ENCODE assay signal across 13 cellular contexts in the genomic region with DNA sequence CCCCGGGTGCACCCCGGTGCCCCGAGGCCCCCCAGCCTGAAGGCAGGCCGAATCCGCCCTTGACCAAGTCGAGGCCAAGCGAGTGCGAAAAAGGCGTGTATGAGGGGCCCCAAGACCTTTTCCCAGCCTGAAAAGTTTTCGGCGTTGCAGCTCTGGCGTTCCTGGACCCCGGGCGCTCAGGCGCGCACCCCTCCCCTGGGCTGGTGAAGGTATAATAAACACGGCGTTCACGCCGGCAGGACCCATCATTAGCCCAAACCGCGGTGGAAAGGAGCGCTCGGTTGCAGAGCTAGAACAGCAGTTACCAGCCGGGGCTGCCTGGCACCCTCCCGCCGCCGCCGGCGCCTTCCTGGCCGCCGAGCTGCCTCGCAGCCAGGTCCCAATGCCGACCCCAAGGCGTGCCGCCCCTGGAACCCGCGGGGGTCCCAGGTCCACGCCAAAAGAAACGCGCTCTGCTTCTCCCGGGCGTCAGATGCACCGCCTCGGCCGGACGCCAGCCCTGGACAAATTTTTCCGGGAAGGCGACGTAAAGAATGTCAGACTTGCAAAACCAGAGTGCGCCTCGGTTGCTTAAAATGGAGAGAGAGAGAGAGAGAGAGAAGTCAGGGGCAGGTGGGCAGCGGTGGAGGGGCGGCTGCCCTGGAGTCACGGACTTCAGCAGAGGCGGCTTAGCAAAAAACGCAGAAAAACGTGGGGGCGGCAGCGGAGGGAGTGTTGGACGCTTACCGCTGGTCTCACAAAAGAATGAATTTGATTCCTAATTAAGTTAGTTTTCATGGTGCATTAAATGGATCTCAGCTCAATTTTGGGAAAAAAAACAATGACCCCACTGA. TPM values are rescaled to one million over a fixed set of nuclear protein-coding genes. Genes with fewer than 3 reads are reported as not detected.
DNase-seq lines count a peak whose midpoint lies in the region; ATAC-seq and TF ChIP-seq lines count a peak whose summit lies in the region.
"Had no signal": no experiment of that assay in that cellular context is flagged by ENCODE, and none has a peak within 500 bp of the region (broad histone marks: within the 10 kb centered on the region; RNA-seq: fewer than 3 reads in every experiment).

No MANE protein-coding gene starts in this region.

- no TSS peak for BruUV-seq in Panc1 (replicated peaks; lab: Mats Ljungman, UMichigan)
- BruUV-seq in Caco-2 (replicated peaks; lab: Mats Ljungman, UMichigan) = no TSS peak

- POLR2A ChIA-PET in Panc1 (lab: Charles Lee) (no interaction called here), Caco-2 (lab: Charles Lee) (no interaction called here)

- H3K36me3 Mint-ChIP-seq in Caco-2 (ENCODE audit: insufficient read depth, unreplicated experiment) = no peaks in the 10 kb centered on the region

- no peak overlapping the region for H3K27ac ChIP-seq in Panc1 (ENCODE audit: low read length)

- no peaks in the 10 kb centered on the region for H3K4me1 Mint-ChIP-seq in Caco-2 (ENCODE audit: low read depth, unreplicated experiment)

- H3K4me3 ChIP-seq in AG10803 (ENCODE audit: low read length) = no peak overlapping the region
- no peak overlapping the region for H3K4me3 ChIP-seq in Panc1 (ENCODE audit: low read depth in 2 of 2, low read length in 2 of 2)
- no peak overlapping the region for H3K4me3 ChIP-seq in fibroblast of pulmonary artery (replicated peaks; ENCODE audit: low read depth, low read length)
- H3K4me3 ChIP-seq in Caco-2 (ENCODE audit: low read depth, low read length) = no peak overlapping the region

- CTCF ChIA-PET in Panc1 (lab: Charles Lee) = interaction anchor here (0.7 kb wide), 1 partner anchor 335 kb away, joined by 4 read pairs; no protein-coding TSS in a partner anchor
- CTCF ChIA-PET in Caco-2 (lab: Charles Lee) = no interaction called here

- H3K9me3 Mint-ChIP-seq in Caco-2 (ENCODE audit: unreplicated experiment) = no peaks in the 10 kb centered on the region
- H3K9me3 Mint-ChIP-seq: activated CD8-positive, alpha-beta T cell treated with anti-CD3 and anti-CD28 coated beads for 36 hours had no signal

- peak; percentile 37 for DNase-seq in AG10803 (ENCODE audit: low read depth)
- DNase-seq in Panc1 (ENCODE audit: low read depth, low spot score) = no peak
- peak; percentile 36 for DNase-seq in fibroblast of pulmonary artery (ENCODE audit: low read depth)
- peak; percentile 64 for DNase-seq in posterior vena cava (ENCODE audit: low spot score)
- DNase-seq in amygdala (lab: John Stamatoyannopoulos, UW) = no peak
- DNase-seq in Caco-2 = no peak
- no peak for DNase-seq in activated CD4-positive, CD25-positive, alpha-beta regulatory T cell (lab: John Stamatoyannopoulos, UW)
- DNase-seq: activated CD8-positive, alpha-beta T cell treated with anti-CD3 and anti-CD28 coated beads for 36 hours; activated naive CD4-positive, alpha-beta T cell treated with anti-CD3 and anti-CD28 coated beads, Interleukin-2, amount 50 U/mL, for 16 hours; stimulated activated CD8-positive, alpha-beta memory T cell treated with anti-CD3 and anti-CD28 coated beads, Interleukin-4, amount 100 ng/mL, for 48 hours; T-helper 2 cell had no signal

- TF ChIP-seq CTCF in AG10803 (conservative IDR thresholded peaks at IDR 0.05; ENCODE audit: low read length) = no peak
- TF ChIP-seq CTCF in Panc1 (IDR thresholded peaks at IDR 0.05) = no peak
- no peak for TF ChIP-seq CTCF in fibroblast of pulmonary artery (IDR thresholded peaks at IDR 0.05; ENCODE audit: low read length, missing control alignments)
- TF ChIP-seq CTCF in Caco-2 (IDR thresholded peaks at IDR 0.05; ENCODE audit: insufficient read depth in 1 of 2, low read depth in 1 of 2, low read length in 1 of 2, severe bottlenecking in 1 of 2, unreplicated experiment in 1 of 2) = no peak

- H3K27me3 ChIP-seq in Panc1 (ENCODE audit: control insufficient read depth, insufficient read depth, low read length) (peaks cover 35% of the 10 kb centered on the region), Caco-2 (replicated peaks; ENCODE audit: control insufficient read depth, insufficient read depth, low read length) (peaks cover 4% of the 10 kb centered on the region)

- H3K27ac Mint-ChIP-seq in Caco-2 (ENCODE audit: unreplicated experiment) = no peak overlapping the region
- H3K27ac Mint-ChIP-seq: activated CD8-positive, alpha-beta T cell treated with anti-CD3 and anti-CD28 coated beads for 36 hours had no signal

- no peak overlapping the region for H3K4me3 Mint-ChIP-seq in Caco-2 (ENCODE audit: unreplicated experiment)
- H3K4me3 Mint-ChIP-seq: activated CD8-positive, alpha-beta T cell treated with anti-CD3 and anti-CD28 coated beads for 36 hours had no signal

- no peaks in the 10 kb centered on the region; the same call in 1 of the 2 replicates for H3K36me3 ChIP-seq in Panc1 (ENCODE audit: control insufficient read depth, insufficient read depth, low read length)
- H3K36me3 ChIP-seq in Caco-2 (ENCODE audit: control insufficient read depth, insufficient read depth, low read length) = no peaks in the 10 kb centered on the region

- intact Hi-C loops in Panc1 (cut with micrococcal nuclease; ENCODE audit: unreplicated experiment) (no loop called here), posterior vena cava (cut with DNase I) (no loop called here), Caco-2 (cut with micrococcal nuclease; ENCODE audit: unreplicated experiment) (no loop called here)

- peaks cover 3% of the 10 kb centered on the region; the same call in 1 of the 2 replicates for H3K4me1 ChIP-seq in Panc1 (ENCODE audit: control insufficient read depth, insufficient read depth, low read length)
- H3K4me1 ChIP-seq in Caco-2 = no peaks in the 10 kb centered on the region

- peaks cover 34% of the 10 kb centered on the region for H3K27me3 Mint-ChIP-seq in Caco-2 (ENCODE audit: insufficient read depth, unreplicated experiment)

- in situ Hi-C loops in Panc1 (cut with HindIII; ENCODE audit: low pct_unique_long_range_greater_than_20kb, low sequenced_read_pairs) = no loop called here

- ATAC-seq in Panc1 (peak; percentile 56; the same call in 1 of the 2 replicates), GM18502 (IDR thresholded peaks at IDR 0.05; ENCODE audit: poor library complexity, unreplicated experiment) (no peak)
- ATAC-seq: activated CD8-positive, alpha-beta T cell treated with anti-CD3 and anti-CD28 coated beads for 36 hours had no signal

- no peaks in the 10 kb centered on the region for H3K9me3 ChIP-seq in Panc1 (ENCODE audit: control insufficient read depth, insufficient read depth, low read depth, low read length)
- H3K9me3 ChIP-seq in Caco-2 = no peaks in the 10 kb centered on the region

RNA-seq across cellular contexts. Expression of gene FOXF1, which starts 11.4 kb away (rescaled TPM):
- total RNA-seq in Panc1 (2021; ENCODE audit: unreplicated experiment) (0.10 TPM), posterior vena cava (1 to 10 TPM; 2.5 to 4.3 TPM), Caco-2 (2022) (0.09 TPM in 1 of 2 replicates, not detected in the other)
- not detected for polyA plus RNA-seq in Panc1 (2012; ENCODE audit: insufficient read length)
- total RNA-seq: activated CD8-positive, alpha-beta T cell treated with anti-CD3 and anti-CD28 coated beads for 36 hours; OCI-LY7 had no signal

RNA-seq across cellular contexts. Expression of gene MTHFSD, which starts 56.2 kb away (rescaled TPM):
- total RNA-seq in Panc1 (2021; ENCODE audit: unreplicated experiment) = 16.5 TPM
- polyA plus RNA-seq in Panc1 (2012; ENCODE audit: insufficient read length) = 9.5 TPM
- 10 to 100 TPM; 11.8 to 14.1 TPM for total RNA-seq in posterior vena cava
- total RNA-seq in Caco-2 (2022) = 30.5 and 33.0 TPM in 2 replicates

Comparison
In these comparisons a context has a peak if more than half of its experiments do, and no peak if none do; other contexts are left out.
1. DNase-seq: peak in AG10803 (single experiment), fibroblast of pulmonary artery (single experiment) and posterior vena cava (single experiment); none in Panc1 (single experiment), amygdala (0 of 56), Caco-2 (0 of 2) and activated CD4-positive, CD25-positive, alpha-beta regulatory T cell (0 of 4).